Comparison of ENCODE assay signal across 10 cellular contexts in the genomic region with DNA sequence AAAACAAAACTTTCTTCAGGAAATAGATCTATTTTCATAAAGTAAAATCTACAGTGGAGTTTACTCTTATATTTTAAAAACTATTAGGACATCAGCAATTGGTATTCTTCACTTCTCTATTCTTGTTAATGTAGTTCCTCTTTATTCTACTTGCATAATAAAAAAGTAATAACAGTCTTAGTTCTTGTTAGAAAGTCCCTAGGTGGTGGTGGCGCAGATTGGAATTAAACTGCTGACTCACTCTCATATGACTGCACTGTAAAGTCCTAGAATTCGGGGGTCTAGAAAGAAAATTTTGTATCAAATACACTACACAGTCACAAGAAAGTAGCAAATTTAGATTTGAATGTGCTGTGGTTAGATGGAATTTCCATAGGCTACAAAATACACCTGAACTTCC. TPM values are rescaled to one million over a fixed set of nuclear protein-coding genes. Genes with fewer than 3 reads are reported as not detected.
DNase-seq lines count a peak whose midpoint lies in the region; ATAC-seq and TF ChIP-seq lines count a peak whose summit lies in the region.
"Had no signal": no experiment of that assay in that cellular context is flagged by ENCODE, and none has a peak within 500 bp of the region (broad histone marks: within the 10 kb centered on the region; RNA-seq: fewer than 3 reads in every experiment).

No MANE protein-coding gene starts in this region.

- H3K4me3 ChIP-seq in stomach (no peak overlapping the region), foreskin fibroblast (ENCODE audit: low read depth in 1 of 2, low read length in 2 of 2) (no peak overlapping the region)

- no peaks in the 10 kb centered on the region for H3K9me3 Mint-ChIP-seq in memory B cell

- 73 to 87% (median 81%) methylated on average over 2 of the region's 2 CpGs for WGBS in stomach, 5 donors

- H3K4me1 Mint-ChIP-seq in memory B cell, result peaks cover 43% of the 10 kb centered on the region

- no peaks in the 10 kb centered on the region for H3K9me3 ChIP-seq in stomach

- H3K36me3 ChIP-seq in stomach, result no peaks in the 10 kb centered on the region
- H3K36me3 ChIP-seq: WERI-Rb-1 had no signal

- H3K4me1 ChIP-seq in stomach, result peaks cover 3 to 19% (median 7%) of the 10 kb centered on the region in 4 donors

- no peaks in the 10 kb centered on the region for H3K27me3 ChIP-seq in stomach

- no peaks in the 10 kb centered on the region for H3K36me3 Mint-ChIP-seq in memory B cell

- H3K4me3 Mint-ChIP-seq in memory B cell, result peak overlapping the region; percentile 64

- intact Hi-C loops in stomach (cut with DNase I; ENCODE audit: low total_unique reads), result no loop called here

- DNase-seq in memory B cell (ENCODE audit: low spot score in 2 of 2) (peak; percentile 34 to 65), stomach (no peak), foreskin fibroblast (no peak), DMS153 (lab: John Stamatoyannopoulos, UW) (no peak), medulla oblongata (ENCODE audit: extremely low spot score) (no peak)
- DNase-seq: NCI-H510A treated with DMSO at 0.1 percent for 48 hours, WERI-Rb-1 had no signal

- no peak for TF ChIP-seq POLR2A in stomach (IDR thresholded peaks at IDR 0.05)

- H3K27ac Mint-ChIP-seq in memory B cell, result peak overlapping the region; percentile 99

- TF ChIP-seq CTCF in stomach (IDR thresholded peaks at IDR 0.05) (no peak), foreskin fibroblast (IDR thresholded peaks at IDR 0.05; ENCODE audit: low read depth, low read length) (no peak)

- ATAC-seq in GM18868 (IDR thresholded peaks at IDR 0.05; ENCODE audit: unreplicated experiment), result peak; percentile 82
- ATAC-seq in HG02610 (IDR thresholded peaks at IDR 0.05; ENCODE audit: unreplicated experiment), result peak; percentile 77
- peak; percentile 59 for ATAC-seq in HG03558 (IDR thresholded peaks at IDR 0.05; ENCODE audit: extremely low read depth, unreplicated experiment)
- peak; percentile 93 for ATAC-seq in memory B cell (ENCODE audit: low read depth)

- no peak for TF ChIP-seq EP300 in stomach (IDR thresholded peaks at IDR 0.05)

- no peaks in the 10 kb centered on the region for H3K27me3 Mint-ChIP-seq in memory B cell

- H3K27ac ChIP-seq in stomach, result no peak overlapping the region
- H3K27ac ChIP-seq: WERI-Rb-1 had no signal

RNA-seq across cellular contexts. Expression of gene TES, which starts 44.6 kb away (rescaled TPM):
- total RNA-seq in stomach, result 100 to 1,000 TPM in 4 of 5 donors, 10 to 100 TPM in 1; 78.8 to 191 (median 155) TPM
- 10 to 100 TPM; 46.0 to 98.5 (median 52.3) TPM for polyA plus RNA-seq in stomach

Comparison
In these comparisons a context has a peak if more than half of its experiments do, and no peak if none do; other contexts are left out.
1. DNase-seq: peak in memory B cell (2 of 2); none in stomach (single experiment), foreskin fibroblast (0 of 2), DMS153 (single experiment) and medulla oblongata (single experiment).
2. Peak in every context shown above with its lines, with median percentiles within 50 percentile points of each other: ATAC-seq.